Comparison of ENCODE assay signal across 19 cellular contexts in genomic region chr1:209375097-209375496, GRCh38.
"Had no signal": no experiment of that assay in that cellular context is flagged by ENCODE, and none has a peak within 500 bp of the region (broad histone marks: within the 10 kb centered on the region; RNA-seq: fewer than 3 reads in every experiment).

No MANE protein-coding gene starts in this region.

- H3K4me1 ChIP-seq: ascending aorta, colonic mucosa, gastrocnemius medialis, lower lobe of right lung, psoas muscle, right lobe of liver, spleen had no signal

- H3K27ac Mint-ChIP-seq: activated CD4-positive, alpha-beta memory T cell treated with anti-CD3 and anti-CD28 coated beads, Interleukin-2, amount 10 ng/mL, durations not matched to agents 7 days and 5 days; activated CD4-positive, alpha-beta T cell treated with anti-CD3 and anti-CD28 coated beads for 36 hours; activated naive CD8-positive, alpha-beta T cell treated with anti-CD3 and anti-CD28 coated beads, Interleukin-2, amount 10 ng/mL, durations not matched to agents 7 days and 5 days; natural killer cell had no signal

- H3K4me1 Mint-ChIP-seq: activated CD4-positive, alpha-beta memory T cell treated with anti-CD3 and anti-CD28 coated beads, Interleukin-2, amount 10 ng/mL, durations not matched to agents 7 days and 5 days; activated CD4-positive, alpha-beta T cell treated with anti-CD3 and anti-CD28 coated beads for 36 hours; activated naive CD8-positive, alpha-beta T cell treated with anti-CD3 and anti-CD28 coated beads, Interleukin-2, amount 10 ng/mL, durations not matched to agents 7 days and 5 days; natural killer cell had no signal

- H3K9me3 Mint-ChIP-seq: activated CD4-positive, alpha-beta memory T cell treated with anti-CD3 and anti-CD28 coated beads, Interleukin-2, amount 10 ng/mL, durations not matched to agents 7 days and 5 days; activated naive CD8-positive, alpha-beta T cell treated with anti-CD3 and anti-CD28 coated beads, Interleukin-2, amount 10 ng/mL, durations not matched to agents 7 days and 5 days had no signal

- ATAC-seq: activated CD4-positive, alpha-beta T cell treated with anti-CD3 and anti-CD28 coated beads for 36 hours; gastrocnemius medialis; lower lobe of right lung; mucosa of descending colon; natural killer cell; psoas muscle; right lobe of liver had no signal

- H3K4me3 Mint-ChIP-seq: activated CD4-positive, alpha-beta memory T cell treated with anti-CD3 and anti-CD28 coated beads, Interleukin-2, amount 10 ng/mL, durations not matched to agents 7 days and 5 days; activated CD4-positive, alpha-beta T cell treated with anti-CD3 and anti-CD28 coated beads for 36 hours; activated naive CD8-positive, alpha-beta T cell treated with anti-CD3 and anti-CD28 coated beads, Interleukin-2, amount 10 ng/mL, durations not matched to agents 7 days and 5 days; natural killer cell had no signal

- H3K27me3 ChIP-seq: ascending aorta, colonic mucosa, gastrocnemius medialis, right lobe of liver, spleen had no signal

- H3K4me3 ChIP-seq: ascending aorta, colonic mucosa, gastrocnemius medialis, lower lobe of right lung, mucosa of descending colon, psoas muscle, right lobe of liver, spleen had no signal

- H3K9me3 ChIP-seq: ascending aorta, colonic mucosa, gastrocnemius medialis, lower lobe of right lung, mucosa of descending colon, psoas muscle, right lobe of liver, spleen had no signal

- H3K36me3 Mint-ChIP-seq: activated naive CD8-positive, alpha-beta T cell treated with anti-CD3 and anti-CD28 coated beads, Interleukin-2, amount 10 ng/mL, durations not matched to agents 7 days and 5 days; natural killer cell had no signal

- H3K36me3 ChIP-seq: ascending aorta, colonic mucosa, gastrocnemius medialis, lower lobe of right lung, right lobe of liver, spleen had no signal

- DNase-seq: activated CD4-positive, alpha-beta memory T cell treated with anti-CD3 and anti-CD28 coated beads, Interleukin-2, amount 10 ng/mL, durations not matched to agents 7 days and 5 days; activated CD4-positive, alpha-beta T cell treated with anti-CD3 and anti-CD28 coated beads for 36 hours; activated gamma-delta T cell; activated naive CD8-positive, alpha-beta T cell treated with anti-CD3 and anti-CD28 coated beads, Interleukin-2, amount 10 ng/mL, durations not matched to agents 7 days and 5 days; activated T-cell treated with anti-CD3 and anti-CD28 coated beads, Interleukin-2, amount 50 U/mL, for 48 hours; colonic mucosa; gastrocnemius medialis; kidney glomerular epithelial cell; lower lobe of right lung; mucosa of descending colon; natural killer cell; occipital lobe; psoas muscle; right lobe of liver; spleen; stimulated activated CD4-positive, alpha-beta T cell treated with anti-CD3 and anti-CD28 coated beads, Interleukin-1b, Interleukin-23, amount 100 ng/mL, for 48 hours; stimulated activated naive CD4-positive, alpha-beta T cell; substantia nigra had no signal

- H3K27ac ChIP-seq: ascending aorta, colonic mucosa, gastrocnemius medialis, lower lobe of right lung, psoas muscle, right lobe of liver, spleen had no signal
